In genomic region chr9:127537014-127537413, GRCh38 we compare ENCODE assay signal across 11 cellular contexts.
A peak's percentile ranks its signal among the peaks of the same experiment; 100 is the strongest.
DNase-seq lines count a peak whose midpoint lies in the region; ATAC-seq and TF ChIP-seq lines count a peak whose summit lies in the region.
"Had no signal": no experiment of that assay in that cellular context is flagged by ENCODE, and none has a peak within 500 bp of the region (broad histone marks: within the 10 kb centered on the region; RNA-seq: fewer than 3 reads in every experiment).

No MANE protein-coding gene starts in this region.

- peak; percentile 82 for ATAC-seq in foreskin keratinocyte
- ATAC-seq in GM18858 (IDR thresholded peaks at IDR 0.05; ENCODE audit: unreplicated experiment): no peak
- ATAC-seq: stimulated activated naive B cell treated with anti-CD40 and anti-IgM and Interleukin-4, amounts not matched to agents 10 μg/mL and 1 μg/mL and 100 μg/mL, for 72 hours had no signal

- TF ChIP-seq EP300 in suprapubic skin (IDR thresholded peaks at IDR 0.05): no peak

- peaks cover 27 to 61% of the 10 kb centered on the region in 2 donors for H3K4me1 ChIP-seq in adrenal gland (replicated peaks in 1 of 2)
- H3K4me1 ChIP-seq in foreskin keratinocyte: peaks cover 47% of the 10 kb centered on the region
- peaks cover 69% of the 10 kb centered on the region for H3K4me1 ChIP-seq in suprapubic skin

- DNase-seq in HPDE6-E6E7 (ENCODE audit: extremely low spot score) (peak; percentile 67), adrenal gland (peak in 1 of 7 donors; percentile 69), foreskin keratinocyte (peak; percentile 74 to 91), suprapubic skin (ENCODE audit: low spot score in 2 of 2) (no peak), NCI-H2081 treated with DMSO at 0.1 percent for 48 hours (lab: John Stamatoyannopoulos, UW) (no peak)
- no peak for DNase-seq in activated CD4-positive, alpha-beta T cell treated with anti-CD3 and anti-CD28 coated beads for 48 hours
- DNase-seq: activated CD4-positive, alpha-beta T cell treated with anti-CD3 and anti-CD28 coated beads, Interleukin-2, amount 50 U/mL, for 48 hours; KBM-7; Peyer's patch; stimulated activated naive B cell treated with anti-CD40 and anti-IgM and Interleukin-4, amounts not matched to agents 10 μg/mL and 1 μg/mL and 100 μg/mL, for 72 hours had no signal

- TF ChIP-seq CTCF in adrenal gland (IDR thresholded peaks at IDR 0.05) (no peak), foreskin keratinocyte (conservative IDR thresholded peaks at IDR 0.05) (no peak), suprapubic skin (IDR thresholded peaks at IDR 0.05) (no peak)

- TF ChIP-seq POLR2A in adrenal gland (IDR thresholded peaks at IDR 0.05) (peak in 1 of 2 donors; percentile 19), suprapubic skin (IDR thresholded peaks at IDR 0.05) (no peak)

- H3K9me3 ChIP-seq in adrenal gland (replicated peaks in 1 of 3) (no peaks in the 10 kb centered on the region), suprapubic skin (no peaks in the 10 kb centered on the region)
- H3K9me3 ChIP-seq: Peyer's patch had no signal

- H3K27me3 ChIP-seq in adrenal gland: no peaks in the 10 kb centered on the region
- H3K27me3 ChIP-seq in foreskin keratinocyte: no peaks in the 10 kb centered on the region
- H3K27me3 ChIP-seq in suprapubic skin: no peaks in the 10 kb centered on the region
- H3K27me3 ChIP-seq: Peyer's patch had no signal

- peak overlapping the region in 4 of 5 donors; percentile 15 to 89 (median 61) for H3K27ac ChIP-seq in adrenal gland
- peak overlapping the region; percentile 93 for H3K27ac ChIP-seq in foreskin keratinocyte
- H3K27ac ChIP-seq in suprapubic skin: peak overlapping the region; percentile 59

- H3K4me3 ChIP-seq in adrenal gland: no peak overlapping the region
- no peak overlapping the region for H3K4me3 ChIP-seq in suprapubic skin
- H3K4me3 ChIP-seq: Peyer's patch had no signal

- H3K36me3 ChIP-seq in adrenal gland (replicated peaks in 1 of 2) (no peaks in the 10 kb centered on the region), suprapubic skin (peaks cover 4% of the 10 kb centered on the region)

- intact Hi-C loops in adrenal gland (cut with DNase I): no loop called here

- 30 to 50% (median 36%) methylated on average over 7 to 8 of the region's 8 CpGs for WGBS in adrenal gland, 4 donors
- 40% methylated on average over 5 of the region's 8 CpGs for WGBS in suprapubic skin

Comparison
In these comparisons a context has a peak if more than half of its experiments do, and no peak if none do; other contexts are left out.
1. DNase-seq: peak in HPDE6-E6E7 (single experiment) and foreskin keratinocyte (2 of 2); none in suprapubic skin (0 of 2), activated CD4-positive, alpha-beta T cell treated with anti-CD3 and anti-CD28 coated beads for 48 hours (single experiment) and NCI-H2081 treated with DMSO at 0.1 percent for 48 hours (single experiment).
2. Peak in every context shown above with its lines, with median percentiles within 50 percentile points of each other: H3K27ac ChIP-seq.